Comparison of ENCODE assay signal across 1 cellular context in genomic region chr1:222712253-222713090, GRCh38.
TF ChIP-seq lines count a peak whose summit lies in the region.

TSS of gene AIDA (minus strand) at chr1:222712491. CDS start at chr1:222712317, 174 bp downstream.
TSS of gene BROX (plus strand) at chr1:222712564. CDS start at chr1:222715700, 3,136 bp downstream.

TF ChIP-seq in WTC11, 78 proteins besides CTCF, POLR2A, EP300 and RAD21 (continued from another document):
- TF ChIP-seq GRHL2 (CRISPR knock-in tag; IDR thresholded peaks at IDR 0.05; ENCODE audit: insufficient replicate concordance, severe bottlenecking) = no peak
- TF ChIP-seq KAT7 (CRISPR knock-in tag; IDR thresholded peaks at IDR 0.05; ENCODE audit: borderline replicate concordance) = no peak
- TF ChIP-seq AR (CRISPR knock-in tag; IDR thresholded peaks at IDR 0.05) = no peak
- no peak for TF ChIP-seq JUN (CRISPR knock-in tag; IDR thresholded peaks at IDR 0.05)
- TF ChIP-seq CREM (CRISPR knock-in tag; IDR thresholded peaks at IDR 0.05) = no peak
- no peak for TF ChIP-seq CDX4 (CRISPR knock-in tag; IDR thresholded peaks at IDR 0.05; ENCODE audit: borderline replicate concordance)
- no peak for TF ChIP-seq JAZF1 (CRISPR knock-in tag; IDR thresholded peaks at IDR 0.05)
- TF ChIP-seq, protein P1, sequence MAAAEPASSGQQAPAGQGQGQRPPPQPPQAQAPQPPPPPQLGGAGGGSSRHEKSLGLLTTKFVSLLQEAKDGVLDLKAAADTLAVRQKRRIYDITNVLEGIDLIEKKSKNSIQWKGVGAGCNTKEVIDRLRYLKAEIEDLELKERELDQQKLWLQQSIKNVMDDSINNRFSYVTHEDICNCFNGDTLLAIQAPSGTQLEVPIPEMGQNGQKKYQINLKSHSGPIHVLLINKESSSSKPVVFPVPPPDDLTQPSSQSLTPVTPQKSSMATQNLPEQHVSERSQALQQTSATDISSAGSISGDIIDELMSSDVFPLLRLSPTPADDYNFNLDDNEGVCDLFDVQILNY (CRISPR knock-in tag; IDR thresholded peaks at IDR 0.05) = peak; percentile 85
- TF ChIP-seq ZNF671 (CRISPR knock-in tag; IDR thresholded peaks at IDR 0.05) = no peak
- TF ChIP-seq ZNF423 (CRISPR knock-in tag; IDR thresholded peaks at IDR 0.05) = no peak
- TF ChIP-seq TEAD1 (CRISPR knock-in tag; IDR thresholded peaks at IDR 0.05) = no peak; the same call in 1 of the 2 replicates
- no peak for TF ChIP-seq PRDM15 (CRISPR knock-in tag; IDR thresholded peaks at IDR 0.05)
- 0 out of 2 replicates have a peak, but pooled peaks have one; percentile 51 for TF ChIP-seq PRRX2 (CRISPR knock-in tag; IDR thresholded peaks at IDR 0.05)
- TF ChIP-seq NR1H2 (CRISPR knock-in tag; IDR thresholded peaks at IDR 0.05) = no peak
- TF ChIP-seq, protein P2, sequence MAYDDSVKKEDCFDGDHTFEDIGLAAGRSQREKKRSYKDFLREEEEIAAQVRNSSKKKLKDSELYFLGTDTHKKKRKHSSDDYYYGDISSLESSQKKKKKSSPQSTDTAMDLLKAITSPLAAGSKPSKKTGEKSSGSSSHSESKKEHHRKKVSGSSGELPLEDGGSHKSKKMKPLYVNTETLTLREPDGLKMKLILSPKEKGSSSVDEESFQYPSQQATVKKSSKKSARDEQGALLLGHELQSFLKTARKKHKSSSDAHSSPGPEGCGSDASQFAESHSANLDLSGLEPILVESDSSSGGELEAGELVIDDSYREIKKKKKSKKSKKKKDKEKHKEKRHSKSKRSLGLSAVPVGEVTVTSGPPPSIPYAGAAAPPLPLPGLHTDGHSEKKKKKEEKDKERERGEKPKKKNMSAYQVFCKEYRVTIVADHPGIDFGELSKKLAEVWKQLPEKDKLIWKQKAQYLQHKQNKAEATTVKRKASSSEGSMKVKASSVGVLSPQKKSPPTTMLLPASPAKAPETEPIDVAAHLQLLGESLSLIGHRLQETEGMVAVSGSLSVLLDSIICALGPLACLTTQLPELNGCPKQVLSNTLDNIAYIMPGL (CRISPR knock-in tag; IDR thresholded peaks at IDR 0.05) = no peak; the same call in 1 of the 2 replicates
- TF ChIP-seq ZNF317 (CRISPR knock-in tag; IDR thresholded peaks at IDR 0.05; ENCODE audit: borderline replicate concordance, low read depth) = no peak
- TF ChIP-seq ATF2 (CRISPR knock-in tag; IDR thresholded peaks at IDR 0.05; ENCODE audit: borderline replicate concordance, low read depth) = no peak
- TF ChIP-seq MYBL2 (CRISPR knock-in tag; IDR thresholded peaks at IDR 0.05) = no peak
- no peak for TF ChIP-seq ZNF396 (CRISPR knock-in tag; IDR thresholded peaks at IDR 0.05; ENCODE audit: borderline replicate concordance)
- peak; percentile 98 for TF ChIP-seq USF1 (CRISPR knock-in tag; IDR thresholded peaks at IDR 0.05)
- no peak for TF ChIP-seq SMAD4 (CRISPR knock-in tag; IDR thresholded peaks at IDR 0.05)
- TF ChIP-seq GABPB1 (CRISPR knock-in tag; IDR thresholded peaks at IDR 0.05) = 0 out of 2 replicates have a peak, but pooled peaks have one; percentile 9
- TF ChIP-seq ZNF232 (CRISPR knock-in tag; IDR thresholded peaks at IDR 0.05) = no peak
- TF ChIP-seq FOXP1 (CRISPR knock-in tag; IDR thresholded peaks at IDR 0.05; ENCODE audit: borderline replicate concordance) = no peak
- TF ChIP-seq SP1 (CRISPR knock-in tag; conservative IDR thresholded peaks at IDR 0.05) = peak; percentile 91
- TF ChIP-seq TCF7 (CRISPR knock-in tag; IDR thresholded peaks at IDR 0.05; ENCODE audit: low read depth) = no peak
- TF ChIP-seq, protein P3, sequence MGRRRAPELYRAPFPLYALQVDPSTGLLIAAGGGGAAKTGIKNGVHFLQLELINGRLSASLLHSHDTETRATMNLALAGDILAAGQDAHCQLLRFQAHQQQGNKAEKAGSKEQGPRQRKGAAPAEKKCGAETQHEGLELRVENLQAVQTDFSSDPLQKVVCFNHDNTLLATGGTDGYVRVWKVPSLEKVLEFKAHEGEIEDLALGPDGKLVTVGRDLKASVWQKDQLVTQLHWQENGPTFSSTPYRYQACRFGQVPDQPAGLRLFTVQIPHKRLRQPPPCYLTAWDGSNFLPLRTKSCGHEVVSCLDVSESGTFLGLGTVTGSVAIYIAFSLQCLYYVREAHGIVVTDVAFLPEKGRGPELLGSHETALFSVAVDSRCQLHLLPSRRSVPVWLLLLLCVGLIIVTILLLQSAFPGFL (CRISPR knock-in tag; IDR thresholded peaks at IDR 0.05; ENCODE audit: borderline replicate concordance) = no peak
- TF ChIP-seq E2F4 (CRISPR knock-in tag; IDR thresholded peaks at IDR 0.05; ENCODE audit: borderline replicate concordance, low read depth) = peak; percentile 52; the same call in 1 of the 2 replicates
- no peak for TF ChIP-seq ATF3 (CRISPR knock-in tag; conservative IDR thresholded peaks at IDR 0.05)
- TF ChIP-seq ATF1 (CRISPR knock-in tag; IDR thresholded peaks at IDR 0.05) = no peak
- no peak for TF ChIP-seq TEAD4 (CRISPR knock-in tag; IDR thresholded peaks at IDR 0.05)
- no peak for TF ChIP-seq AFF4 (CRISPR knock-in tag; IDR thresholded peaks at IDR 0.05; ENCODE audit: borderline replicate concordance)
